Comparison of ENCODE assay signal across 26 cellular contexts in genomic region chr22:45931042-45931441, GRCh38. TPM values are rescaled to one million over a fixed set of nuclear protein-coding genes. Genes with fewer than 3 reads are reported as not detected.
DNase-seq lines count a peak whose midpoint lies in the region; ATAC-seq, FAIRE-seq and TF ChIP-seq lines count a peak whose summit lies in the region.
"Had no signal": no experiment of that assay in that cellular context is flagged by ENCODE, and none has a peak within 500 bp of the region (broad histone marks: within the 10 kb centered on the region; RNA-seq: fewer than 3 reads in every experiment).

No MANE protein-coding gene starts in this region.

- H3K79me2 ChIP-seq in K562 (ENCODE audit: control insufficient read depth, insufficient read depth, low read length) = no peaks in the 10 kb centered on the region

- peaks cover 58% of the 10 kb centered on the region for H3K4me1 ChIP-seq in BLaER1
- peaks cover 0 to 19% of the 10 kb centered on the region in 2 experiments; a peak in 2 of 5 replicates for H3K4me1 ChIP-seq in K562 (replicated peaks in 1 of 2; ENCODE audit: control insufficient read depth in 2 of 2, insufficient read depth in 2 of 2, low read length in 2 of 2)
- H3K4me1 ChIP-seq: Caco-2 had no signal

- no peaks in the 10 kb centered on the region for H3K9me3 Mint-ChIP-seq in activated T-cell treated with anti-CD3 and anti-CD28 coated beads, Interleukin-2, amount 50 U/mL, for 4 hours
- H3K9me3 Mint-ChIP-seq: CD4-positive, alpha-beta T cell; CD8-positive, alpha-beta T cell had no signal

- CTCF ChIA-PET in K562 (lab: Yijun Ruan, JAX; ENCODE audit: low intra/inter-chr PET ratio) = no interaction called here

- H3K9me3 ChIP-seq in BLaER1 (no peaks in the 10 kb centered on the region), K562 (replicated peaks; ENCODE audit: control insufficient read depth, insufficient read depth, low read depth, low read length) (no peaks in the 10 kb centered on the region)
- H3K9me3 ChIP-seq: A549, Caco-2 had no signal

- H3K27me3 Mint-ChIP-seq in activated T-cell treated with anti-CD3 and anti-CD28 coated beads, Interleukin-2, amount 50 U/mL, for 4 hours (ENCODE audit: low read depth) = peaks cover 31% of the 10 kb centered on the region

- no peak overlapping the region for H3K4me3 Mint-ChIP-seq in activated T-cell treated with anti-CD3 and anti-CD28 coated beads, Interleukin-2, amount 50 U/mL, for 4 hours
- H3K4me3 Mint-ChIP-seq: B cell; CD4-positive, alpha-beta T cell; CD8-positive, alpha-beta T cell had no signal

- in situ Hi-C loops in K562 (cut with MboI) = no loop called here

- TF ChIP-seq POLR2A in K562 (conservative IDR thresholded peaks at IDR 0.05) = no peak

- peaks cover 37% of the 10 kb centered on the region for H3K27me3 ChIP-seq in BLaER1
- peaks cover 2 to 61% of the 10 kb centered on the region in 2 experiments; a peak in 2 of 5 replicates for H3K27me3 ChIP-seq in K562 (ENCODE audit: control insufficient read depth in 2 of 2, insufficient read depth in 2 of 2, low read length in 2 of 2)

- intact Hi-C loops in K562 (cut with micrococcal nuclease) = no loop called here

- BruUV-seq in K562 (replicated peaks; lab: Mats Ljungman, UMichigan) = no TSS peak

- H3K4me3 ChIP-seq in BLaER1 = no peak overlapping the region
- no peak overlapping the region for H3K4me3 ChIP-seq in K562
- H3K4me3 ChIP-seq: A549 had no signal

- no peak for TF ChIP-seq CTCF in K562 (IDR thresholded peaks at IDR 0.05 in 2 of 3, conservative IDR thresholded peaks at IDR 0.05 in 1 of 3; ENCODE audit: insufficient read depth in 2 of 3, low read depth in 1 of 3, low read length in 3 of 3)

- H2AFZ ChIP-seq in K562 (ENCODE audit: low read depth, low read length) = no peak overlapping the region

- TF ChIP-seq RAD21 in K562 (CRISPR knock-in tag; conservative IDR thresholded peaks at IDR 0.05 in 1 of 2, IDR thresholded peaks at IDR 0.05 in 1 of 2) = no peak

- H3K36me3 ChIP-seq in BLaER1 (no peaks in the 10 kb centered on the region), K562 (ENCODE audit: control insufficient read depth, insufficient read depth, low read length) (no peaks in the 10 kb centered on the region)

- POLR2A ChIA-PET in K562 (lab: Yijun Ruan, JAX) = no interaction called here

- 9% methylated on average over 17 of the region's 38 CpGs for WGBS in K562 (ENCODE audit: insufficient coverage, low coverage, missing lambda C conversion rate)

- H3K4me2 ChIP-seq in BLaER1 (peak overlapping the region; percentile 40), K562 (ENCODE audit: insufficient read depth, low read length) (no peak overlapping the region)
- H3K4me2 ChIP-seq: A549 had no signal

- DNase-seq in ELF-1 (ENCODE audit: low read depth, low spot score) (peak; percentile 45), K562 (ENCODE audit: extremely low read depth in 1 of 4, low spot score in 3 of 4) (peak in 1 of 4 experiments; percentile 15), left kidney (ENCODE audit: low read depth, low spot score) (peak; percentile 43), DMS53 treated with DMSO at 0.1 percent for 48 hours (lab: John Stamatoyannopoulos, UW; ENCODE audit: unreplicated experiment) (no peak), NCI-H2196 (lab: John Stamatoyannopoulos, UW; ENCODE audit: unreplicated experiment) (no peak)
- no peak for DNase-seq in stimulated activated naive CD4-positive, alpha-beta T cell (lab: John Stamatoyannopoulos, UW)
- no peak for DNase-seq in activated T-cell treated with anti-CD3 and anti-CD28 coated beads, Interleukin-2, amount 50 U/mL, for 4 hours
- DNase-seq: AML-193; Caco-2; Calu3; CD4-positive, alpha-beta T cell; CD8-positive, alpha-beta T cell; DMS79; DND-41; EL; GF-D8 had no signal

- TF ChIP-seq EP300 in K562 (IDR thresholded peaks at IDR 0.05; ENCODE audit: low read length) = no peak

- H3K27ac ChIP-seq in BLaER1 = no peak overlapping the region
- H3K27ac ChIP-seq in K562 (ENCODE audit: extremely low read depth, low read depth, low read length) = no peak overlapping the region
- H3K27ac ChIP-seq: 22Rv1, C4-2B had no signal

- H3K36me3 Mint-ChIP-seq in activated T-cell treated with anti-CD3 and anti-CD28 coated beads, Interleukin-2, amount 50 U/mL, for 4 hours (ENCODE audit: insufficient read depth) = no peaks in the 10 kb centered on the region
- H3K36me3 Mint-ChIP-seq: CD8-positive, alpha-beta T cell had no signal

- H3K9ac ChIP-seq in BLaER1 (no peak overlapping the region), K562 (ENCODE audit: insufficient read depth in 1 of 2, low read depth in 2 of 2, low read length in 2 of 2) (no peak overlapping the region)

- H3K9me1 ChIP-seq in K562 (ENCODE audit: control insufficient read depth, insufficient read depth, low read length) = no peaks in the 10 kb centered on the region

- H4K20me1 ChIP-seq in BLaER1 (peaks cover 28% of the 10 kb centered on the region; the same call in 1 of the 2 replicates), K562 (replicated peaks; ENCODE audit: control insufficient read depth, insufficient read depth, low read length) (peaks cover 6% of the 10 kb centered on the region; the same call in 1 of the 2 replicates)

- no peak for FAIRE-seq in K562 (lab: Jason Lieb, UNC)
- FAIRE-seq: A549, D721Med, G401.6, GM12891, GM19239 had no signal

- no peaks in the 10 kb centered on the region for H3K4me1 Mint-ChIP-seq in activated T-cell treated with anti-CD3 and anti-CD28 coated beads, Interleukin-2, amount 50 U/mL, for 4 hours (ENCODE audit: low read depth)
- H3K4me1 Mint-ChIP-seq: B cell had no signal

- ATAC-seq in K562 = no peak; the same call in 2 of the 3 replicates
- ATAC-seq in activated T-cell treated with anti-CD3 and anti-CD28 coated beads, Interleukin-2, amount 50 U/mL, for 4 hours = no peak
- ATAC-seq: A549; CD8-positive, alpha-beta T cell had no signal

TF ChIP-seq in K562, 482 proteins besides CTCF, POLR2A, EP300 and RAD21:
- TF ChIP-seq BHLHE40 (IDR thresholded peaks at IDR 0.05; ENCODE audit: low read length) (no peak), FOXA3 (CRISPR knock-in tag; conservative IDR thresholded peaks at IDR 0.05 in 1 of 2, IDR thresholded peaks at IDR 0.05 in 1 of 2) (no peak), SAFB (IDR thresholded peaks at IDR 0.05; ENCODE audit: borderline replicate concordance, low read depth, low read length) (no peak), HNRNPLL (IDR thresholded peaks at IDR 0.05; ENCODE audit: low read depth, low read length, poor library complexity, severe bottlenecking) (peak; percentile 75)
- TF ChIP-seq, protein P1, sequence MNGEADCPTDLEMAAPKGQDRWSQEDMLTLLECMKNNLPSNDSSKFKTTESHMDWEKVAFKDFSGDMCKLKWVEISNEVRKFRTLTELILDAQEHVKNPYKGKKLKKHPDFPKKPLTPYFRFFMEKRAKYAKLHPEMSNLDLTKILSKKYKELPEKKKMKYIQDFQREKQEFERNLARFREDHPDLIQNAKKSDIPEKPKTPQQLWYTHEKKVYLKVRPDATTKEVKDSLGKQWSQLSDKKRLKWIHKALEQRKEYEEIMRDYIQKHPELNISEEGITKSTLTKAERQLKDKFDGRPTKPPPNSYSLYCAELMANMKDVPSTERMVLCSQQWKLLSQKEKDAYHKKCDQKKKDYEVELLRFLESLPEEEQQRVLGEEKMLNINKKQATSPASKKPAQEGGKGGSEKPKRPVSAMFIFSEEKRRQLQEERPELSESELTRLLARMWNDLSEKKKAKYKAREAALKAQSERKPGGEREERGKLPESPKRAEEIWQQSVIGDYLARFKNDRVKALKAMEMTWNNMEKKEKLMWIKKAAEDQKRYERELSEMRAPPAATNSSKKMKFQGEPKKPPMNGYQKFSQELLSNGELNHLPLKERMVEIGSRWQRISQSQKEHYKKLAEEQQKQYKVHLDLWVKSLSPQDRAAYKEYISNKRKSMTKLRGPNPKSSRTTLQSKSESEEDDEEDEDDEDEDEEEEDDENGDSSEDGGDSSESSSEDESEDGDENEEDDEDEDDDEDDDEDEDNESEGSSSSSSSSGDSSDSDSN (IDR thresholded peaks at IDR 0.05; ENCODE audit: borderline replicate concordance in 1 of 2, low read depth in 2 of 2, low read length in 2 of 2) = no peak

RNA-seq across cellular contexts. Expression of gene WNT7B, which starts 45.9 kb away (rescaled TPM):
- total RNA-seq in K562 (2011; cell fraction: chromatin; rRNA removed; ENCODE audit: low replicate concordance) = not detected in 2 replicates
- not detected in 2 replicates for total RNA-seq in K562 (2011; cell fraction: nucleolus; rRNA removed)
- not detected in 2 replicates for total RNA-seq in K562 (2011; cell fraction: nucleoplasm; rRNA removed)
- total RNA-seq in K562 (2014; rRNA removed) = not detected in 2 replicates
- not detected in 2 replicates for total RNA-seq in K562 (2014; rRNA removed; fragmentation: Illumina TruSeq; extraction: Trizol)
- total RNA-seq in K562 (2015; rRNA removed; fragmentation: Illumina TruSeq; extraction: Trizol) = not detected in 2 replicates
- total RNA-seq in K562 (2021) = not detected in 2 replicates
- polyA plus RNA-seq in K562 (2011; rRNA removed) = not detected in 2 replicates
- not detected in 2 replicates for polyA plus RNA-seq in K562 (2011; cell fraction: cytosol; rRNA removed)
- polyA plus RNA-seq in K562 (2011; cell fraction: nucleus; rRNA removed) = not detected in 2 replicates
- not detected in 2 replicates for polyA plus RNA-seq in K562 (2012)
- polyA plus RNA-seq in K562 (2014; fragmentation: Illumina TruSeq; extraction: Trizol) = not detected in 2 replicates
- not detected for polyA plus RNA-seq in K562 (2014; fragmentation: Nextera tagmentation; extraction: Ambion mirVana)
- polyA plus RNA-seq in K562 (2014; rRNA removed) = not detected in 2 replicates
- not detected in 2 replicates for polyA minus RNA-seq in K562 (2011; rRNA and poly(A)+ RNA removed)
- polyA minus RNA-seq in K562 (2011; cell fraction: cytosol; rRNA and poly(A)+ RNA removed) = not detected in 2 replicates
- not detected in 2 replicates for polyA minus RNA-seq in K562 (2011; cell fraction: nucleus; rRNA and poly(A)+ RNA removed)
- under 1 TPM in 1 of 3 donors, not detected in 2; 0.05 TPM for total RNA-seq in activated T-cell treated with anti-CD3 and anti-CD28 coated beads, Interleukin-2, amount 50 U/mL, for 4 hours
- total RNA-seq: CD4-positive, alpha-beta T cell; CD8-positive, alpha-beta T cell had no signal
- polyA plus RNA-seq: BJ had no signal

Comparison
In these comparisons a context has a peak if more than half of its experiments do, and no peak if none do; other contexts are left out.
1. DNase-seq: peak in ELF-1 (single experiment) and left kidney (single experiment); none in DMS53 treated with DMSO at 0.1 percent for 48 hours (single experiment), stimulated activated naive CD4-positive, alpha-beta T cell (0 of 6), NCI-H2196 (single experiment) and activated T-cell treated with anti-CD3 and anti-CD28 coated beads, Interleukin-2, amount 50 U/mL, for 4 hours (single experiment).